ENCODE assay signal across 10 cellular contexts in the genomic region with DNA sequence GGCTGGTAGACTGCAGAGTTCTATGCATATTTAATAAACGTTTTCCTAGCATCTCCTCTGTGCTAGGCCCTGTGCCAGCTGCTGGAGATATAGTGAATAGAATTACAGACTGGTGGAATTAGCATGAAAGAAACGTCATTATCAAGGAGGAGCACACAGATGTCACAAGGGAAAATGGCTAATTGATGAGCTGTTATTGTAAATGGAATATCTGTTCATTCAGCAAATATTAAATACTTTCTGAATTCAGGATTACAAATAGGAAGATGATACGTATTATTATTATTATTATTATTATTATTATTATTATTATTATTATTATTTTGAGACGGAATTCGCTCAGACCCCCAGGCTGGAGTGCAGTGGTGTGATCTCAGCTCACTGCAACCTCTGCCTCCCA. TPM values are rescaled to one million over a fixed set of nuclear protein-coding genes. Genes with fewer than 3 reads are reported as not detected.
DNase-seq lines count a peak whose midpoint lies in the region; ATAC-seq, FAIRE-seq and TF ChIP-seq lines count a peak whose summit lies in the region.
"Had no signal": no experiment of that assay in that cellular context is flagged by ENCODE, and none has a peak within 500 bp of the region (broad histone marks: within the 10 kb centered on the region; RNA-seq: fewer than 3 reads in every experiment).

No MANE protein-coding gene starts in this region.

- H3K4me1 ChIP-seq in ES-I3 (ENCODE audit: insufficient read depth, low read length) (peaks cover 4% of the 10 kb centered on the region; the same call in 1 of the 2 replicates), Panc1 (ENCODE audit: control insufficient read depth, insufficient read depth, low read length) (peaks cover 16% of the 10 kb centered on the region; the same call in 1 of the 2 replicates), endothelial cell of umbilical vein (ENCODE audit: control insufficient read depth, extremely low read depth, insufficient read depth, low read length) (peaks cover 10% of the 10 kb centered on the region), trophoblast cell (ENCODE audit: control insufficient read depth in 1 of 2, insufficient read depth in 2 of 2, low read length in 2 of 2) (peaks cover 10 to 12% of the 10 kb centered on the region in 2 experiments)

- no peak overlapping the region for H2AK5ac ChIP-seq in trophoblast cell (ENCODE audit: low read length)

- no peak overlapping the region for H2BK5ac ChIP-seq in trophoblast cell (ENCODE audit: low read depth, low read length, poor library complexity)

- no peak overlapping the region for H2AFZ ChIP-seq in endothelial cell of umbilical vein (ENCODE audit: low read depth, low read length)
- H2AFZ ChIP-seq in trophoblast cell (ENCODE audit: insufficient read depth, low read length, poor library complexity) = no peak overlapping the region

- H4K91ac ChIP-seq in trophoblast cell (ENCODE audit: low read depth, low read length) = no peak overlapping the region

- TF ChIP-seq CTCF in Panc1 (IDR thresholded peaks at IDR 0.05) (no peak), endothelial cell of umbilical vein (IDR thresholded peaks at IDR 0.05; ENCODE audit: extremely low read depth in 1 of 2, insufficient read depth in 1 of 2, low read depth in 1 of 2, low read length in 2 of 2) (no peak)

- H4K12ac ChIP-seq in trophoblast cell (ENCODE audit: low read depth, low read length) = no peak overlapping the region

- peak overlapping the region; percentile 90 for H3K4ac ChIP-seq in trophoblast cell (ENCODE audit: low read depth, low read length)

- peaks cover 7% of the 10 kb centered on the region for H3K79me1 ChIP-seq in trophoblast cell (ENCODE audit: low read length)

- CTCF ChIA-PET in Panc1 (lab: Charles Lee) = interaction anchor here (0.6 kb wide), 1 partner anchor 74 kb away, joined by 3 read pairs; no protein-coding TSS in a partner anchor
- CTCF ChIA-PET in endothelial cell of umbilical vein (lab: Charles Lee) = interaction anchor here (0.9 to 2.1 kb wide), 6 partner anchors 11 to 245 kb away, joined by 3 to 13 read pairs (median 4); no protein-coding TSS in a partner anchor

- in situ Hi-C loops in Panc1 (cut with HindIII; ENCODE audit: low pct_unique_long_range_greater_than_20kb, low sequenced_read_pairs) = no loop called here

- peak overlapping the region; percentile 87 for H3K4me2 ChIP-seq in endothelial cell of umbilical vein (ENCODE audit: insufficient read depth, low read length)
- peak overlapping the region; percentile 72 for H3K4me2 ChIP-seq in trophoblast cell (ENCODE audit: low read length)

- no peak for DNase-seq in Panc1 (ENCODE audit: low read depth, low spot score)
- no peak for DNase-seq in endothelial cell of umbilical vein (ENCODE audit: low read depth, low spot score)
- no peak for DNase-seq in trophoblast cell
- DNase-seq in HTR-8/SVneo (ENCODE audit: insufficient read length, low spot score) = no peak
- DNase-seq in stimulated activated CD4-positive, alpha-beta T cell treated with anti-CD3 and anti-CD28 coated beads, Interleukin-1b, Interleukin-23, amount 100 ng/mL, for 48 hours = no peak
- no peak for DNase-seq in DMS79 treated with DMSO at 0.1 percent for 48 hours (lab: John Stamatoyannopoulos, UW)
- DNase-seq: central memory CD4-positive, alpha-beta T cell; NCI-H774 had no signal

- POLR2A ChIA-PET in Panc1 (lab: Charles Lee) (interaction anchor here (0.6 kb wide), 1 partner anchor 214 kb away, joined by 7 read pairs; no protein-coding TSS in a partner anchor), endothelial cell of umbilical vein (lab: Charles Lee) (interaction anchor here (0.6 kb wide), 1 partner anchor 112 kb away, joined by 4 read pairs; no protein-coding TSS in a partner anchor)

- H3K4me3 ChIP-seq in Panc1 (ENCODE audit: low read depth in 2 of 2, low read length in 2 of 2) (peak overlapping the region; percentile 90 to 94), endothelial cell of umbilical vein (replicated peaks in 1 of 3; ENCODE audit: insufficient read depth in 1 of 3, low read depth in 1 of 3, low read length in 3 of 3) (peak overlapping the region in 2 of 3 experiments; percentile 61 to 91), trophoblast cell (ENCODE audit: low read depth, low read length) (no peak overlapping the region)

- ATAC-seq in Panc1 (no peak), HG03378 (IDR thresholded peaks at IDR 0.05; ENCODE audit: unreplicated experiment) (no peak)

- WGBS in trophoblast cell (ENCODE audit: extremely low coverage, insufficient coverage, insufficient read length) = no CpG with 5 or more reads among the region's 5 CpGs

- no peak overlapping the region for H3K18ac ChIP-seq in trophoblast cell (ENCODE audit: low read length)

- dilution Hi-C loops in endothelial cell of umbilical vein (cut with MboI; ENCODE audit: extremely low pct_ligation_motif_present, low sequenced_read_pairs) = no loop called here

- no peak for FAIRE-seq in endothelial cell of umbilical vein (lab: Jason Lieb, UNC)
- FAIRE-seq in HTR-8/SVneo (lab: Jason Lieb, UNC) = no peak

- H3K9me3 ChIP-seq in ES-I3 (ENCODE audit: control insufficient read depth, insufficient read depth, low read length) (no peaks in the 10 kb centered on the region), Panc1 (ENCODE audit: control insufficient read depth, insufficient read depth, low read depth, low read length) (no peaks in the 10 kb centered on the region), endothelial cell of umbilical vein (replicated peaks; ENCODE audit: control insufficient read depth, insufficient read depth, low read length) (no peaks in the 10 kb centered on the region), trophoblast cell (ENCODE audit: insufficient read depth, low read depth, low read length) (no peaks in the 10 kb centered on the region)

- H3K9ac ChIP-seq in ES-I3 (ENCODE audit: low read depth, low read length) (peak overlapping the region; percentile 76), endothelial cell of umbilical vein (replicated peaks; ENCODE audit: extremely low read depth, insufficient read depth, low read length) (no peak overlapping the region), trophoblast cell (ENCODE audit: low read length) (no peak overlapping the region)

- TF ChIP-seq POLR2A in endothelial cell of umbilical vein (IDR thresholded peaks at IDR 0.05; ENCODE audit: low read depth, low read length) = no peak

- intact Hi-C loops in Panc1 (cut with micrococcal nuclease; ENCODE audit: unreplicated experiment) = no loop called here
- intact Hi-C loops in endothelial cell of umbilical vein (cut with micrococcal nuclease) = no loop called here

- H2BK120ac ChIP-seq in trophoblast cell (ENCODE audit: insufficient read depth, low read length, poor library complexity) = no peak overlapping the region

- H3K36me3 ChIP-seq in ES-I3 (ENCODE audit: insufficient read depth, low read length) (peaks cover 7% of the 10 kb centered on the region; the same call in 1 of the 2 replicates), Panc1 (ENCODE audit: control insufficient read depth, insufficient read depth, low read length) (peaks cover 8% of the 10 kb centered on the region), endothelial cell of umbilical vein (ENCODE audit: control insufficient read depth in 2 of 2, extremely low read depth in 1 of 2, insufficient read depth in 2 of 2, low read length in 2 of 2) (peaks cover 0 to 11% of the 10 kb centered on the region in 2 experiments), trophoblast cell (ENCODE audit: control insufficient read depth in 1 of 2, insufficient read depth in 2 of 2, low read length in 2 of 2) (peaks cover 15 to 20% of the 10 kb centered on the region in 2 experiments)

- no peak overlapping the region for H3K23ac ChIP-seq in trophoblast cell (ENCODE audit: low read length)

- peaks cover 44% of the 10 kb centered on the region for H3K79me2 ChIP-seq in endothelial cell of umbilical vein (ENCODE audit: control insufficient read depth, insufficient read depth, low read length)
- H3K79me2 ChIP-seq in trophoblast cell (ENCODE audit: control insufficient read depth, insufficient read depth, low read length, poor library complexity) = peaks cover 10% of the 10 kb centered on the region

- H3K9me1 ChIP-seq in endothelial cell of umbilical vein (replicated peaks; ENCODE audit: control insufficient read depth, extremely low read depth, insufficient read depth, low read length) = no peaks in the 10 kb centered on the region

- H3K27ac ChIP-seq in Panc1 (ENCODE audit: low read length) = no peak overlapping the region
- H3K27ac ChIP-seq in endothelial cell of umbilical vein (ENCODE audit: insufficient read depth, low read depth, low read length) = no peak overlapping the region
- H3K27ac ChIP-seq in trophoblast cell (ENCODE audit: low read depth, low read length) = no peak overlapping the region

- H4K20me1 ChIP-seq in endothelial cell of umbilical vein (replicated peaks; ENCODE audit: control insufficient read depth, extremely low read depth, insufficient read depth, low read length) = no peaks in the 10 kb centered on the region

- no peak overlapping the region for H3K14ac ChIP-seq in trophoblast cell (ENCODE audit: low read length)

- H4K8ac ChIP-seq in trophoblast cell (ENCODE audit: low read depth, low read length) = no peak overlapping the region

- H2BK12ac ChIP-seq in trophoblast cell (ENCODE audit: low read length) = no peak overlapping the region

- H3K27me3 ChIP-seq in Panc1 (ENCODE audit: control insufficient read depth, insufficient read depth, low read length) = no peaks in the 10 kb centered on the region
- no peaks in the 10 kb centered on the region for H3K27me3 ChIP-seq in endothelial cell of umbilical vein (ENCODE audit: control insufficient read depth in 2 of 2, insufficient read depth in 2 of 2, low read length in 2 of 2)
- H3K27me3 ChIP-seq in trophoblast cell (ENCODE audit: insufficient read depth, low read length) = no peaks in the 10 kb centered on the region

- no TSS peak for BruUV-seq in Panc1 (replicated peaks; lab: Mats Ljungman, UMichigan)
- no TSS peak for BruUV-seq in endothelial cell of umbilical vein (replicated peaks; lab: Mats Ljungman, UMichigan)

TF ChIP-seq in endothelial cell of umbilical vein, 7 proteins besides CTCF, POLR2A, EP300 and RAD21 (continues in another document):
- no peak for TF ChIP-seq JUN (IDR thresholded peaks at IDR 0.05; ENCODE audit: borderline replicate concordance, insufficient read depth, insufficient read length, low read depth)
- TF ChIP-seq POLR2AphosphoS5 (IDR thresholded peaks at IDR 0.05; ENCODE audit: insufficient read depth, low read depth, low read length) = no peak
- no peak for TF ChIP-seq MYC (IDR thresholded peaks at IDR 0.05; ENCODE audit: low read depth, low read length)

RNA-seq across cellular contexts. Expression of gene AAR2, which starts 1.2 kb away (rescaled TPM):
- 26.1 TPM for total RNA-seq in Panc1 (2021; ENCODE audit: unreplicated experiment)
- polyA plus RNA-seq in Panc1 (2012; ENCODE audit: insufficient read length) = 27.7 TPM
- 21.9 and 23.2 TPM in 2 replicates for total RNA-seq in endothelial cell of umbilical vein
- polyA plus RNA-seq in endothelial cell of umbilical vein = 29.4 and 33.6 TPM in 2 replicates
- 25.4 and 27.9 TPM in 2 replicates for polyA plus RNA-seq in endothelial cell of umbilical vein (2011; cell fraction: cytosol; rRNA removed)
- polyA plus RNA-seq in endothelial cell of umbilical vein (2011; cell fraction: nucleus; rRNA removed) = 16.5 and 20.0 TPM in 2 replicates
- 22.3 and 27.3 TPM in 2 replicates for polyA plus RNA-seq in endothelial cell of umbilical vein (2012)
- polyA minus RNA-seq in endothelial cell of umbilical vein = 34.7 and 39.8 TPM in 2 replicates
- polyA minus RNA-seq in endothelial cell of umbilical vein (2011; cell fraction: cytosol; rRNA and poly(A)+ RNA removed) = 19.6 TPM
- 11.1 and 14.0 TPM in 2 replicates for polyA minus RNA-seq in endothelial cell of umbilical vein (2011; cell fraction: nucleus; rRNA and poly(A)+ RNA removed)
- polyA plus RNA-seq in trophoblast cell (2013) = 20.8 and 20.9 TPM in 2 replicates
